In genomic region chr18:12253517-12254136, GRCh38 we compare ENCODE assay signal across 10 cellular contexts. TPM values are rescaled to one million over a fixed set of nuclear protein-coding genes. Genes with fewer than 3 reads are reported as not detected.
A peak's percentile ranks its signal among the peaks of the same experiment; 100 is the strongest.
DNase-seq lines count a peak whose midpoint lies in the region; ATAC-seq and TF ChIP-seq lines count a peak whose summit lies in the region.
"Had no signal": no experiment of that assay in that cellular context is flagged by ENCODE, and none has a peak within 500 bp of the region (broad histone marks: within the 10 kb centered on the region; RNA-seq: fewer than 3 reads in every experiment).

No MANE protein-coding gene starts in this region.

- H3K27me3 ChIP-seq in esophagus muscularis mucosa (peaks cover 0 to 53% (median 24%) of the 10 kb centered on the region in 4 donors), tibial nerve (peaks cover 0 to 58% of the 10 kb centered on the region in 2 donors)

- H3K27ac ChIP-seq in esophagus muscularis mucosa (replicated peaks in 1 of 4) (no peak overlapping the region), tibial nerve (no peak overlapping the region)

- H3K4me3 ChIP-seq in esophagus muscularis mucosa (peak overlapping the region; percentile 46 to 57 (median 48)), tibial nerve (peak overlapping the region in 3 of 4 donors; percentile 23 to 47 (median 25))

- intact Hi-C loops in esophagus muscularis mucosa (cut with DNase I), result no loop called here

- H3K9me3 ChIP-seq in esophagus muscularis mucosa, result no peaks in the 10 kb centered on the region
- H3K9me3 ChIP-seq in tibial nerve, result no peaks in the 10 kb centered on the region

- H3K4me1 ChIP-seq in esophagus muscularis mucosa (peaks cover 17 to 23% (median 18%) of the 10 kb centered on the region in 4 donors), tibial nerve (peaks cover 0 to 29% (median 12%) of the 10 kb centered on the region in 4 donors)

- WGBS in esophagus muscularis mucosa, result 4% methylated on average over 8 of the region's 26 CpGs
- WGBS in tibial nerve, 2 donors, result 5 to 11% methylated on average over 16 to 19 of the region's 26 CpGs

- TF ChIP-seq EP300 in esophagus muscularis mucosa (IDR thresholded peaks at IDR 0.05), result no peak
- no peak for TF ChIP-seq EP300 in tibial nerve (IDR thresholded peaks at IDR 0.05)

- DNase-seq in NCI-H748 (lab: John Stamatoyannopoulos, UW; ENCODE audit: unreplicated experiment), result peak; percentile 68
- no peak for DNase-seq in NCI-H748 treated with DMSO at 0.1 percent for 48 hours (lab: John Stamatoyannopoulos, UW)
- DNase-seq in esophagus muscularis mucosa (ENCODE audit: extremely low spot score), result no peak
- peak; percentile 86 for DNase-seq in mesenteric fat pad (ENCODE audit: low spot score)
- DNase-seq in tibial nerve (ENCODE audit: low spot score in 2 of 2), result no peak
- DNase-seq in medulla oblongata (ENCODE audit: extremely low spot score), result no peak
- no peak for DNase-seq in omental fat pad (ENCODE audit: low spot score)
- DNase-seq in hypothalamus (lab: John Stamatoyannopoulos, UW), result no peak
- DNase-seq: activated CD8-positive, alpha-beta memory T cell treated with anti-CD3 and anti-CD28 coated beads for 24 hours; RPMI8226 had no signal

- TF ChIP-seq POLR2A in esophagus muscularis mucosa (IDR thresholded peaks at IDR 0.05; ENCODE audit: low read depth) (no peak), tibial nerve (IDR thresholded peaks at IDR 0.05) (no peak)

- H3K36me3 ChIP-seq in esophagus muscularis mucosa (no peaks in the 10 kb centered on the region), tibial nerve (no peaks in the 10 kb centered on the region)

- no peak for ATAC-seq in omental fat pad (ENCODE audit: low FRiP score)

- TF ChIP-seq CTCF in esophagus muscularis mucosa (IDR thresholded peaks at IDR 0.05) (no peak), tibial nerve (IDR thresholded peaks at IDR 0.05) (no peak), omental fat pad (IDR thresholded peaks at IDR 0.05) (no peak)

RNA-seq across cellular contexts. Expression of gene CIDEA, which starts 0.5 kb away (rescaled TPM):
- total RNA-seq in esophagus muscularis mucosa, result not detected
- 138 TPM for total RNA-seq in mesenteric fat pad
- 100 to 1,000 TPM in 1 of 4 donors, 10 to 100 TPM in 3; 18.8 to 135 (median 61.6) TPM for total RNA-seq in tibial nerve
- total RNA-seq in omental fat pad, result 100 to 1,000 TPM; 132 to 584 (median 435) TPM

RNA-seq across cellular contexts. Expression of gene TUBB6, which starts 54.4 kb away (rescaled TPM):
- total RNA-seq in esophagus muscularis mucosa (1,000 to 10,000 TPM in 2 of 4 donors, 100 to 1,000 TPM in 2; 599 to 1,574 (median 1,002) TPM), mesenteric fat pad (560 TPM), tibial nerve (100 to 1,000 TPM; 245 to 506 (median 331) TPM), omental fat pad (100 to 1,000 TPM; 316 to 921 (median 720) TPM)

Comparison
In these comparisons a context has a peak if more than half of its experiments do, and no peak if none do; other contexts are left out.
1. DNase-seq: peak in NCI-H748 (single experiment) and mesenteric fat pad (single experiment); none in NCI-H748 treated with DMSO at 0.1 percent for 48 hours (single experiment), esophagus muscularis mucosa (single experiment), tibial nerve (0 of 2), medulla oblongata (single experiment), omental fat pad (single experiment) and hypothalamus (0 of 51).
2. RNA of gene CIDEA, which starts 0.5 kb away (total RNA-seq): 132 to 584 TPM in omental fat pad, 138 TPM in mesenteric fat pad (single experiment) and 18.8 to 135 TPM in tibial nerve; not detected in esophagus muscularis mucosa; every median in the first group is over 10 times any median in the second.